ENCODE assay signal across 19 cellular contexts in genomic region chr3:73026111-73026510, GRCh38.
"Had no signal": no experiment of that assay in that cellular context is flagged by ENCODE, and none has a peak within 500 bp of the region (broad histone marks: within the 10 kb centered on the region; RNA-seq: fewer than 3 reads in every experiment).

No MANE protein-coding gene starts in this region.

- H3K27ac ChIP-seq: body of pancreas, foreskin keratinocyte, heart left ventricle, right atrium auricular region, skin epidermis, upper lobe of right lung, VCaP had no signal

- H3K27me3 Mint-ChIP-seq: activated CD8-positive, alpha-beta memory T cell treated with anti-CD3 and anti-CD28 coated beads, Interleukin-2, amount 10 ng/mL, durations not matched to agents 7 days and 5 days; effector memory CD8-positive, alpha-beta T cell; naive thymus-derived CD8-positive, alpha-beta T cell had no signal

- H3K27ac Mint-ChIP-seq: activated CD8-positive, alpha-beta memory T cell treated with anti-CD3 and anti-CD28 coated beads, Interleukin-2, amount 10 ng/mL, durations not matched to agents 7 days and 5 days had no signal

- DNase-seq: activated CD4-positive, alpha-beta T cell treated with anti-CD3 and anti-CD28 coated beads, Interleukin-2, amount 50 U/mL, for 48 hours; activated CD8-positive, alpha-beta memory T cell treated with anti-CD3 and anti-CD28 coated beads, Interleukin-2, amount 10 ng/mL, durations not matched to agents 7 days and 5 days; activated naive CD4-positive, alpha-beta T cell treated with anti-CD3 and anti-CD28 coated beads, Interleukin-2, amount 50 U/mL, for 16 hours; activated T-cell treated with anti-CD3 and anti-CD28 coated beads, Interleukin-2, amount 50 U/mL, for 1 hour; amniotic stem cell; body of pancreas; central memory CD4-positive, alpha-beta T cell; effector memory CD8-positive, alpha-beta T cell; foreskin keratinocyte; heart left ventricle; naive thymus-derived CD8-positive, alpha-beta T cell; posterior cingulate gyrus; stimulated activated CD4-positive, alpha-beta T cell treated with anti-CD3 and anti-CD28 coated beads, Interleukin-15, amount 100 ng/mL, for 24 hours; stimulated activated CD4-positive, alpha-beta T cell treated with anti-CD3 and anti-CD28 coated beads, Interleukin-4, amount 100 ng/mL, for 1 hour; stimulated activated naive CD4-positive, alpha-beta T cell; upper lobe of right lung had no signal

- H3K9me3 Mint-ChIP-seq: effector memory CD8-positive, alpha-beta T cell; naive thymus-derived CD8-positive, alpha-beta T cell had no signal

- H3K4me3 Mint-ChIP-seq: activated CD8-positive, alpha-beta memory T cell treated with anti-CD3 and anti-CD28 coated beads, Interleukin-2, amount 10 ng/mL, durations not matched to agents 7 days and 5 days; effector memory CD8-positive, alpha-beta T cell had no signal
